8 cellular contexts compared by ENCODE assay signal in genomic region chr12:55926738-55927587, GRCh38. TPM values are rescaled to one million over a fixed set of nuclear protein-coding genes. Genes with fewer than 3 reads are reported as not detected.
DNase-seq lines count a peak whose midpoint lies in the region; ATAC-seq and TF ChIP-seq lines count a peak whose summit lies in the region.

No MANE protein-coding gene starts in this region.

- peak; percentile 99 for TF ChIP-seq CTCF in chondrocyte (IDR thresholded peaks at IDR 0.05)

- no peaks in the 10 kb centered on the region for H3K9me3 Mint-ChIP-seq in chondrocyte (ENCODE audit: low read depth)

- ATAC-seq in HG03432 (IDR thresholded peaks at IDR 0.05; ENCODE audit: unreplicated experiment): peak; percentile 55

- DNase-seq in Ammon's horn (ENCODE audit: low spot score): peak; percentile 93
- DNase-seq in NCI-H510A (lab: John Stamatoyannopoulos, UW): peak; percentile 89
- peak; percentile 85 to 86 for DNase-seq in activated CD4-positive, alpha-beta T cell treated with anti-CD3 and anti-CD28 coated beads for 24 hours (ENCODE audit: low read depth in 2 of 2)
- no peak for DNase-seq in chondrocyte (ENCODE audit: low spot score)
- peak; percentile 76 to 93 (median 82) for DNase-seq in stimulated activated CD4-positive, alpha-beta T cell treated with anti-CD3 and anti-CD28 coated beads, Interleukin-1b, Interleukin-23, amount 100 ng/mL, for 24 hours (ENCODE audit: low read depth in 4 of 4, low spot score in 1 of 4)

- peak overlapping the region; percentile 98 for H3K27ac Mint-ChIP-seq in chondrocyte (ENCODE audit: unreplicated experiment)

- H3K27me3 ChIP-seq in layer of hippocampus (ENCODE audit: control insufficient read depth, insufficient read depth, low read length): no peaks in the 10 kb centered on the region

- peaks cover 46% of the 10 kb centered on the region for H3K4me1 Mint-ChIP-seq in chondrocyte (ENCODE audit: low read depth)

- no peaks in the 10 kb centered on the region for H3K27me3 Mint-ChIP-seq in chondrocyte (ENCODE audit: low read depth)

- TF ChIP-seq POLR2A in GM19099 (IDR thresholded peaks at IDR 0.05; ENCODE audit: extremely low read depth, insufficient read length, low read depth): peak; percentile 70

- peak overlapping the region; percentile 90 for H3K4me3 Mint-ChIP-seq in chondrocyte (ENCODE audit: unreplicated experiment)

- peak overlapping the region; percentile 91 for H3K27ac ChIP-seq in layer of hippocampus (ENCODE audit: low read depth, low read length)

- peaks cover 4% of the 10 kb centered on the region for H3K36me3 Mint-ChIP-seq in chondrocyte (ENCODE audit: low read depth)

RNA-seq across cellular contexts. Expression of gene PYM1, which starts 0.7 kb away (rescaled TPM):
- 17.3 to 26.4 TPM (median 19.0 TPM) in 3 replicates for total RNA-seq in chondrocyte

RNA-seq across cellular contexts. Expression of gene DGKA, which starts 4.0 kb away (rescaled TPM):
- total RNA-seq in chondrocyte: 65.8 to 118 TPM (median 66.4 TPM) in 3 replicates

RNA-seq across cellular contexts. Expression of gene PMEL, which starts 38.9 kb away (rescaled TPM):
- total RNA-seq in chondrocyte: 0.45 to 1.1 TPM (median 0.82 TPM) in 3 replicates

RNA-seq across cellular contexts. Expression of gene CDK2, which starts 39.7 kb away (rescaled TPM):
- total RNA-seq in chondrocyte: 25.5 to 41.4 TPM (median 26.1 TPM) in 3 replicates

RNA-seq across cellular contexts. Expression of gene RAB5B, which starts 46.9 kb away (rescaled TPM):
- 105 TPM in 3 replicates for total RNA-seq in chondrocyte
